ENCODE assay signal across 18 cellular contexts in the genomic region with DNA sequence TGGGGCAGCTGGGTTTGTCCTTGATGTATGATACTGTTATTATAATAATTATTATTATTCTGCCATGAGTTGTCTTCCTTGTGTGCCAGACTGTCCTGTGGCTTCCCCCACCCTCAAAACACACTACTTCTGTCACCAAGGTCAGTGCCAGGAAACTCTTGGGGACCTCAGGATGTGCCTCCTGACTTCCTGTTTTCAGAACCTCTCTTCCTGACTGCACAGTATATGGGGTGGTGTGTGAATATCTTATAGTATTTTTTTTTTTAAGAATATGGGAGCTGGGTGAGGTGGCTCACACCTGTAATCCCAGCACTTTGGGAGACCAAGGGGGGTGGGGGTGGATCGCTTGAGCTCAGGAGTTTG. TPM values are rescaled to one million over a fixed set of nuclear protein-coding genes. Genes with fewer than 3 reads are reported as not detected.
DNase-seq lines count a peak whose midpoint lies in the region; ATAC-seq and TF ChIP-seq lines count a peak whose summit lies in the region.
"Had no signal": no experiment of that assay in that cellular context is flagged by ENCODE, and none has a peak within 500 bp of the region (broad histone marks: within the 10 kb centered on the region; RNA-seq: fewer than 3 reads in every experiment).

No MANE protein-coding gene starts in this region.

- peaks cover 51% of the 10 kb centered on the region for H3K36me3 Mint-ChIP-seq in T-helper 2 cell treated with Interferon-gamma antibody and Interleukin-4, amounts not matched to agents 5 μg/mL and 100 μg/mL, for 36 hours (ENCODE audit: low read depth)

- intact Hi-C loops in colonic mucosa (cut with DNase I) (no loop called here), spleen (cut with DNase I; ENCODE audit: low total_unique reads) (no loop called here)

- H3K9me3 ChIP-seq in RWPE2 (ENCODE audit: severe bottlenecking) (no peaks in the 10 kb centered on the region), colonic mucosa (no peaks in the 10 kb centered on the region), spleen (no peaks in the 10 kb centered on the region)
- H3K9me3 ChIP-seq: A549, tibial nerve had no signal

- no peak overlapping the region for H3K4me3 ChIP-seq in RWPE2 (ENCODE audit: severe bottlenecking)
- no peak overlapping the region for H3K4me3 ChIP-seq in colonic mucosa
- peak overlapping the region in 5 of 8 donors; percentile 15 to 70 (median 53) for H3K4me3 ChIP-seq in spleen
- H3K4me3 ChIP-seq: A549, SK-N-MC, tibial nerve had no signal

- peak overlapping the region; percentile 75 for H3K4me3 Mint-ChIP-seq in T-helper 2 cell treated with Interferon-gamma antibody and Interleukin-4, amounts not matched to agents 5 μg/mL and 100 μg/mL, for 36 hours

- ATAC-seq in RWPE2 (ENCODE audit: low read depth) (no peak), HG02759 (IDR thresholded peaks at IDR 0.05; ENCODE audit: unreplicated experiment) (no peak)
- ATAC-seq: A549 had no signal

- no peaks in the 10 kb centered on the region for H3K27me3 ChIP-seq in RWPE2 (ENCODE audit: insufficient read depth, poor library complexity, severe bottlenecking)
- no peaks in the 10 kb centered on the region for H3K27me3 ChIP-seq in colonic mucosa
- no peaks in the 10 kb centered on the region for H3K27me3 ChIP-seq in spleen (replicated peaks in 1 of 7)

- WGBS in spleen, 5 donors: 10 to 33% (median 19%) methylated on average over 1 of the region's 1 CpG

- H3K27ac ChIP-seq in RWPE2 (ENCODE audit: poor library complexity, severe bottlenecking) (peak overlapping the region; percentile 44), colonic mucosa (peak overlapping the region; percentile 24), spleen (peak overlapping the region; percentile 60 to 90 (median 83))
- H3K27ac ChIP-seq: SK-N-MC, tibial nerve had no signal

- no peak overlapping the region for H3K9ac ChIP-seq in colonic mucosa (ENCODE audit: low read depth in 2 of 2, low read length in 2 of 2)

- H3K27ac Mint-ChIP-seq in T-helper 2 cell treated with Interferon-gamma antibody and Interleukin-4, amounts not matched to agents 5 μg/mL and 100 μg/mL, for 36 hours: peak overlapping the region; percentile 90

- H3K4me1 ChIP-seq in RWPE2 (ENCODE audit: insufficient read depth, poor library complexity, severe bottlenecking): peaks cover 24% of the 10 kb centered on the region
- H3K4me1 ChIP-seq in colonic mucosa: peaks cover 10% of the 10 kb centered on the region
- H3K4me1 ChIP-seq in spleen: peaks cover 13 to 77% (median 63%) of the 10 kb centered on the region in 6 donors

- TF ChIP-seq CTCF in RWPE2 (IDR thresholded peaks at IDR 0.05; ENCODE audit: poor library complexity, severe bottlenecking) (no peak), colonic mucosa (IDR thresholded peaks at IDR 0.05) (no peak), spleen (IDR thresholded peaks at IDR 0.05 in 8 of 11, conservative IDR thresholded peaks at IDR 0.05 in 3 of 11) (no peak)

- no peaks in the 10 kb centered on the region for H3K27me3 Mint-ChIP-seq in T-helper 2 cell treated with Interferon-gamma antibody and Interleukin-4, amounts not matched to agents 5 μg/mL and 100 μg/mL, for 36 hours (ENCODE audit: low read depth)

- H3K4me1 Mint-ChIP-seq in T-helper 2 cell treated with Interferon-gamma antibody and Interleukin-4, amounts not matched to agents 5 μg/mL and 100 μg/mL, for 36 hours (ENCODE audit: low read depth): peaks cover 37% of the 10 kb centered on the region

- no peak for DNase-seq in T-helper 2 cell treated with Interferon-gamma antibody and Interleukin-4, amounts not matched to agents 5 μg/mL and 100 μg/mL, for 36 hours (ENCODE audit: low spot score)
- DNase-seq in T-helper 2 cell (no peak), RWPE2 (ENCODE audit: low spot score) (no peak), colonic mucosa (no peak), spleen (no peak), NCI-H146 (lab: John Stamatoyannopoulos, UW) (no peak), NCI-H748 treated with DMSO at 0.1 percent for 48 hours (lab: John Stamatoyannopoulos, UW) (no peak)
- DNase-seq: activated CD8-positive, alpha-beta memory T cell treated with anti-CD3 and anti-CD28 coated beads for 24 hours; kidney glomerular epithelial cell; NCI-H1105 treated with DMSO at 0.1 percent for 48 hours; NK-92 treated with Interleukin-12 subunit alpha and Interleukin-12 subunit beta, amount 100 ng/mL, for 24 hours had no signal

- no peaks in the 10 kb centered on the region for H3K9me3 Mint-ChIP-seq in T-helper 2 cell treated with Interferon-gamma antibody and Interleukin-4, amounts not matched to agents 5 μg/mL and 100 μg/mL, for 36 hours

- no peaks in the 10 kb centered on the region; the same call in 1 of the 2 replicates for H3K36me3 ChIP-seq in RWPE2 (ENCODE audit: low read depth)
- no peaks in the 10 kb centered on the region for H3K36me3 ChIP-seq in colonic mucosa
- peaks cover 0 to 68% (median 24%) of the 10 kb centered on the region in 6 donors for H3K36me3 ChIP-seq in spleen
- H3K36me3 ChIP-seq: tibial nerve had no signal

- no peak for TF ChIP-seq POLR2A in spleen (IDR thresholded peaks at IDR 0.05)

RNA-seq across cellular contexts. Expression of a gene that starts 11.7 kb away (rescaled TPM):
- not detected for total RNA-seq in colonic mucosa
- total RNA-seq in spleen: under 1 TPM in 5 of 7 donors, not detected in 2; 0.13 to 0.77 (median 0.19) TPM
- polyA plus RNA-seq in spleen: under 1 TPM in 2 of 3 donors, not detected in 1; 0.02 to 0.06 TPM
- total RNA-seq: astrocyte, myocyte, smooth muscle cell, tibial nerve had no signal
- polyA plus RNA-seq: smooth muscle cell had no signal

RNA-seq across cellular contexts. Expression of a gene that starts 14.8 kb away (rescaled TPM):
- 10 to 100 TPM in 1 of 2 donors, 1 to 10 TPM in 1; 9.1 to 10.1 TPM for total RNA-seq in colonic mucosa
- 100 to 1,000 TPM in 1 of 7 donors, 10 to 100 TPM in 6; 61.5 to 111 (median 77.1) TPM for total RNA-seq in spleen
- 10 to 100 TPM; 45.3 to 95.9 (median 61.6) TPM for polyA plus RNA-seq in spleen

RNA-seq across cellular contexts. Expression of a gene that starts 21.0 kb away (rescaled TPM):
- total RNA-seq in colonic mucosa: 100 to 1,000 TPM; 137 to 185 TPM
- 100 to 1,000 TPM in 4 of 7 donors, 10 to 100 TPM in 3; 92.4 to 211 (median 109) TPM for total RNA-seq in spleen
- polyA plus RNA-seq in spleen: 10 to 100 TPM; 50.1 to 96.6 (median 72.5) TPM

RNA-seq across cellular contexts. Expression of a gene that starts 27.9 kb away (rescaled TPM):
- total RNA-seq in colonic mucosa: not detected
- total RNA-seq in spleen: not detected
- polyA plus RNA-seq in spleen: not detected
- total RNA-seq: astrocyte, myocyte, smooth muscle cell, tibial nerve had no signal
- polyA plus RNA-seq: A549, smooth muscle cell had no signal

RNA-seq across cellular contexts. Expression of a gene that starts 36.8 kb away (rescaled TPM):
- 10 to 100 TPM; 14.7 to 34.0 TPM for total RNA-seq in colonic mucosa
- total RNA-seq in spleen: 1 to 10 TPM in 3 of 7 donors, under 1 TPM in 4; 0.60 to 1.7 (median 0.94) TPM
- polyA plus RNA-seq in spleen: 1 to 10 TPM; 1.1 to 2.3 (median 1.3) TPM

Comparison
In these comparisons a context has a peak if more than half of its experiments do, and no peak if none do; other contexts are left out.
1. H3K27ac ChIP-seq: peak in every context shown above with its lines; median percentile 83 in spleen; 44 in RWPE2; 24 in colonic mucosa.
2. H3K4me3 ChIP-seq: peak in spleen (5 of 8); none in RWPE2 (single experiment) and colonic mucosa (single experiment).
3. RNA of a gene that starts 14.8 kb away (total RNA-seq): 61.5 to 111 TPM in spleen; 9.1 to 10.1 TPM in colonic mucosa; every median in the first group is over 4 times any median in the second.